Comparison of ENCODE assay signal across 1 cellular context in genomic region chr2:74497777-74498499, GRCh38.
TF ChIP-seq lines count a peak whose summit lies in the region.

No MANE protein-coding gene starts in this region.

TF ChIP-seq in K562, 482 proteins besides CTCF, POLR2A, EP300 and RAD21:
- TF ChIP-seq SPI1 (IDR thresholded peaks at IDR 0.05; ENCODE audit: borderline replicate concordance, low read depth, low read length) (no peak), TAF15 (IDR thresholded peaks at IDR 0.05; ENCODE audit: low read depth, low read length) (peak; percentile 67; the same call in 1 of the 2 replicates), ZBTB33 (CRISPR knock-in tag; IDR thresholded peaks at IDR 0.05) (peak; percentile 67), BACH1 (tag; IDR thresholded peaks at IDR 0.05) (no peak), HNRNPL (IDR thresholded peaks at IDR 0.05; ENCODE audit: low read depth, low read length) (no peak), POLR2G (IDR thresholded peaks at IDR 0.05; ENCODE audit: low read depth, low read length) (peak; percentile 73), SNIP1 (IDR thresholded peaks at IDR 0.05; ENCODE audit: low read depth) (no peak), ZBED1 (IDR thresholded peaks at IDR 0.05) (no peak), BCOR (IDR thresholded peaks at IDR 0.05) (no peak), RBFOX2 (IDR thresholded peaks at IDR 0.05; ENCODE audit: low read depth, low read length) (peak; percentile 40)
TF ChIP-seq in K562: peak in this region for 4.
